ENCODE assay signal across 8 cellular contexts in genomic region chr4:15479089-15479912, GRCh38. TPM values are rescaled to one million over a fixed set of nuclear protein-coding genes. Genes with fewer than 3 reads are reported as not detected.
DNase-seq lines count a peak whose midpoint lies in the region; ATAC-seq, FAIRE-seq and TF ChIP-seq lines count a peak whose summit lies in the region.

No MANE protein-coding gene starts in this region.

- H3K36me3 ChIP-seq in cardiac muscle cell (no peaks in the 10 kb centered on the region), pancreas (no peaks in the 10 kb centered on the region)

- TF ChIP-seq CTCF in cardiac muscle cell (IDR thresholded peaks at IDR 0.05; ENCODE audit: low read depth, low read length): peak; percentile 75
- TF ChIP-seq CTCF in pancreas (IDR thresholded peaks at IDR 0.05): peak; percentile 31 to 56 (median 38)

- FAIRE-seq in pancreas (lab: Jason Lieb, UNC): no peak

- H3K27ac ChIP-seq in cardiac muscle cell (peak overlapping the region; percentile 86), pancreas (peak overlapping the region in 2 of 4 donors; percentile 39 to 47)

- H3K27me3 ChIP-seq in cardiac muscle cell (no peaks in the 10 kb centered on the region), pancreas (no peaks in the 10 kb centered on the region)

- ATAC-seq in pancreas: peak; percentile 91 to 96 (median 96)
- no peak for ATAC-seq in HG03378 (IDR thresholded peaks at IDR 0.05; ENCODE audit: unreplicated experiment)

- H3K4me3 ChIP-seq in cardiac muscle cell (peak overlapping the region; percentile 28), pancreas (peak overlapping the region; percentile 1 to 49 (median 24))

- intact Hi-C loops in pancreas (cut with DNase I): loop anchor here in 1 of 3 donors (5.0 kb wide), 1 partner anchor 173 kb away; no protein-coding TSS in a partner anchor

- no peaks in the 10 kb centered on the region for H3K9me3 ChIP-seq in cardiac muscle cell (ENCODE audit: low read depth)
- no peaks in the 10 kb centered on the region for H3K9me3 ChIP-seq in pancreas

- H3K4me1 ChIP-seq in cardiac muscle cell (ENCODE audit: low read depth) (peaks cover 8% of the 10 kb centered on the region), pancreas (no peaks in the 10 kb centered on the region)

- DNase-seq in Ammon's horn (ENCODE audit: low spot score) (peak; percentile 91), GOT3 (lab: John Stamatoyannopoulos, UW) (peak; percentile 37), NCI-H2196 treated with DMSO at 0.1 percent for 48 hours (lab: John Stamatoyannopoulos, UW; ENCODE audit: unreplicated experiment) (peak; percentile 80), amniotic epithelial cell (ENCODE audit: low read depth) (peak; percentile 89), cardiac muscle cell (ENCODE audit: low read depth in 1 of 2, low spot score in 1 of 2) (peak; percentile 79 to 94), pancreas (peak in 5 of 6 donors; percentile 21 to 54 (median 38))
- no peak for DNase-seq in activated CD8-positive, alpha-beta memory T cell treated with anti-CD3 and anti-CD28 coated beads, Interleukin-2, amount 50 U/mL, for 48 hours

- WGBS in pancreas, 2 donors: 13 to 19% methylated on average over 11 of the region's 11 CpGs

RNA-seq across cellular contexts. Expression of gene CC2D2A, which starts 9.6 kb away (rescaled TPM):
- total RNA-seq in cardiac muscle cell: 20.7 and 43.5 TPM in 2 replicates
- 17.3 and 29.0 TPM in 2 replicates for polyA plus RNA-seq in cardiac muscle cell
- 1 to 10 TPM; 1.9 to 7.7 (median 3.5) TPM for total RNA-seq in pancreas
- 1 to 10 TPM; 4.1 to 6.2 TPM for polyA plus RNA-seq in pancreas

RNA-seq across cellular contexts. Expression of gene C1QTNF7, which starts 51.5 kb away (rescaled TPM):
- total RNA-seq in cardiac muscle cell (not detected in 2 replicates), pancreas (1 to 10 TPM in 1 of 6 donors, under 1 TPM in 5; 0.03 to 1.1 (median 0.35) TPM)
- polyA plus RNA-seq in cardiac muscle cell (not detected in 2 replicates), pancreas (under 1 TPM; 0.30 to 0.54 TPM)
